In the genomic region with DNA sequence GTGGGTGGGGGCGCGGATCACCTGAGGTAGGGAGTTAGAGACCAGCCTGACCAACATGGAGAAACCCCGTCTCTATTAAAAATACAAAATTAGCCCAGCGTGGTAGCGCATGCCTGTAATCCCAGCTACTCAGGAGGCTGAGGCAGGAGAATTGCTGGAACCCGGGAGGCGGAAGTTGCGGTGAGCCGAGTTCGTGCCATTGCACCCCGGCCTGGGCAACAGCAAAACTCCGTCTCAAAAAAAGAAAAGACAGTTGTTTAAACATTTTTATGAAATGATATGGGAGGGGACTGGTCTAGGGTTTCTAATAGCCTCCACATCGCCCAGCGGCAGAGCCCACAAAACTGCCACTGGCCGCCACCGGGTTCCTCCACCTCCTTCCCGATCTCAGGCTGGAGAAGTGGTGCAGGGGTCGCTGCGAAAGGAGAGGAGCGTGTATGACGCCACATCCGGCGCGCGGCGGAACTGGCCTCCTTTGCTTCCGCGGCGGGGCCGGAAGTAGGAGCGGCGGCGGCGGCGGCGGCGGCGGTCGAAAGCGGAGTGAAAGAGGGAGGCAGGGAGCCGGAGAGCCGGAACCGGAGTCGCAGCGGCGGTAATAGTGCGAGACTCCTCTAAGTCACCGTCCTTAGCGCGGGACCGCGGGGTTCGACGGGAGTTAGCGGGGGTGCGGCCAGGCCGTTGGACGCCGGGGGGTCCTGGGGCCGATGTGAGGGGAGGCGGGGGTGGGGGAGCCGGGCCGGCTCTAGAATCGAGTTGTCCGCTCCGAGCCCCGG, we compare ENCODE assay signal across 1 cellular context.
TF ChIP-seq lines count a peak whose summit lies in the region.

PPP4C (plus strand) TSS at position 492 of the 773 bp plus-strand sequence. CDS start 384 bp downstream, outside the sequence.

TF ChIP-seq in K562, 482 proteins besides CTCF, POLR2A, EP300 and RAD21 (continued from another document and continues in another):
- TF ChIP-seq PHTF2 (CRISPR knock-in tag; IDR thresholded peaks at IDR 0.05), result no peak
- TF ChIP-seq TBL1XR1 (IDR thresholded peaks at IDR 0.05; ENCODE audit: low read length in 2 of 2), result 0 out of 4 replicates have a peak, but pooled peaks of 1 of the 2 experiments have one; percentile 17
- TF ChIP-seq, protein P1, sequence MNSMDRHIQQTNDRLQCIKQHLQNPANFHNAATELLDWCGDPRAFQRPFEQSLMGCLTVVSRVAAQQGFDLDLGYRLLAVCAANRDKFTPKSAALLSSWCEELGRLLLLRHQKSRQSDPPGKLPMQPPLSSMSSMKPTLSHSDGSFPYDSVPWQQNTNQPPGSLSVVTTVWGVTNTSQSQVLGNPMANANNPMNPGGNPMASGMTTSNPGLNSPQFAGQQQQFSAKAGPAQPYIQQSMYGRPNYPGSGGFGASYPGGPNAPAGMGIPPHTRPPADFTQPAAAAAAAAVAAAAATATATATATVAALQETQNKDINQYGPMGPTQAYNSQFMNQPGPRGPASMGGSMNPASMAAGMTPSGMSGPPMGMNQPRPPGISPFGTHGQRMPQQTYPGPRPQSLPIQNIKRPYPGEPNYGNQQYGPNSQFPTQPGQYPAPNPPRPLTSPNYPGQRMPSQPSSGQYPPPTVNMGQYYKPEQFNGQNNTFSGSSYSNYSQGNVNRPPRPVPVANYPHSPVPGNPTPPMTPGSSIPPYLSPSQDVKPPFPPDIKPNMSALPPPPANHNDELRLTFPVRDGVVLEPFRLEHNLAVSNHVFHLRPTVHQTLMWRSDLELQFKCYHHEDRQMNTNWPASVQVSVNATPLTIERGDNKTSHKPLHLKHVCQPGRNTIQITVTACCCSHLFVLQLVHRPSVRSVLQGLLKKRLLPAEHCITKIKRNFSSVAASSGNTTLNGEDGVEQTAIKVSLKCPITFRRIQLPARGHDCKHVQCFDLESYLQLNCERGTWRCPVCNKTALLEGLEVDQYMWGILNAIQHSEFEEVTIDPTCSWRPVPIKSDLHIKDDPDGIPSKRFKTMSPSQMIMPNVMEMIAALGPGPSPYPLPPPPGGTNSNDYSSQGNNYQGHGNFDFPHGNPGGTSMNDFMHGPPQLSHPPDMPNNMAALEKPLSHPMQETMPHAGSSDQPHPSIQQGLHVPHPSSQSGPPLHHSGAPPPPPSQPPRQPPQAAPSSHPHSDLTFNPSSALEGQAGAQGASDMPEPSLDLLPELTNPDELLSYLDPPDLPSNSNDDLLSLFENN (IDR thresholded peaks at IDR 0.05; ENCODE audit: low read depth in 2 of 2, low read length in 2 of 2), result peak in 1 of 2 experiments; percentile 63; a peak in 1 of 4 replicates
- TF ChIP-seq, protein P2, sequence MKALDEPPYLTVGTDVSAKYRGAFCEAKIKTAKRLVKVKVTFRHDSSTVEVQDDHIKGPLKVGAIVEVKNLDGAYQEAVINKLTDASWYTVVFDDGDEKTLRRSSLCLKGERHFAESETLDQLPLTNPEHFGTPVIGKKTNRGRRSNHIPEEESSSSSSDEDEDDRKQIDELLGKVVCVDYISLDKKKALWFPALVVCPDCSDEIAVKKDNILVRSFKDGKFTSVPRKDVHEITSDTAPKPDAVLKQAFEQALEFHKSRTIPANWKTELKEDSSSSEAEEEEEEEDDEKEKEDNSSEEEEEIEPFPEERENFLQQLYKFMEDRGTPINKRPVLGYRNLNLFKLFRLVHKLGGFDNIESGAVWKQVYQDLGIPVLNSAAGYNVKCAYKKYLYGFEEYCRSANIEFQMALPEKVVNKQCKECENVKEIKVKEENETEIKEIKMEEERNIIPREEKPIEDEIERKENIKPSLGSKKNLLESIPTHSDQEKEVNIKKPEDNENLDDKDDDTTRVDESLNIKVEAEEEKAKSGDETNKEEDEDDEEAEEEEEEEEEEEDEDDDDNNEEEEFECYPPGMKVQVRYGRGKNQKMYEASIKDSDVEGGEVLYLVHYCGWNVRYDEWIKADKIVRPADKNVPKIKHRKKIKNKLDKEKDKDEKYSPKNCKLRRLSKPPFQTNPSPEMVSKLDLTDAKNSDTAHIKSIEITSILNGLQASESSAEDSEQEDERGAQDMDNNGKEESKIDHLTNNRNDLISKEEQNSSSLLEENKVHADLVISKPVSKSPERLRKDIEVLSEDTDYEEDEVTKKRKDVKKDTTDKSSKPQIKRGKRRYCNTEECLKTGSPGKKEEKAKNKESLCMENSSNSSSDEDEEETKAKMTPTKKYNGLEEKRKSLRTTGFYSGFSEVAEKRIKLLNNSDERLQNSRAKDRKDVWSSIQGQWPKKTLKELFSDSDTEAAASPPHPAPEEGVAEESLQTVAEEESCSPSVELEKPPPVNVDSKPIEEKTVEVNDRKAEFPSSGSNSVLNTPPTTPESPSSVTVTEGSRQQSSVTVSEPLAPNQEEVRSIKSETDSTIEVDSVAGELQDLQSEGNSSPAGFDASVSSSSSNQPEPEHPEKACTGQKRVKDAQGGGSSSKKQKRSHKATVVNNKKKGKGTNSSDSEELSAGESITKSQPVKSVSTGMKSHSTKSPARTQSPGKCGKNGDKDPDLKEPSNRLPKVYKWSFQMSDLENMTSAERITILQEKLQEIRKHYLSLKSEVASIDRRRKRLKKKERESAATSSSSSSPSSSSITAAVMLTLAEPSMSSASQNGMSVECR (CRISPR knock-in tag; IDR thresholded peaks at IDR 0.05), result peak; percentile 77
- TF ChIP-seq EP400 (IDR thresholded peaks at IDR 0.05), result peak; percentile 73; the same call in 1 of the 2 replicates
- no peak for TF ChIP-seq IRF1 (CRISPR knock-in tag; IDR thresholded peaks at IDR 0.05; ENCODE audit: borderline replicate concordance)
- no peak for TF ChIP-seq CHD2 (IDR thresholded peaks at IDR 0.05; ENCODE audit: low read depth, low read length)
- TF ChIP-seq, protein P3, sequence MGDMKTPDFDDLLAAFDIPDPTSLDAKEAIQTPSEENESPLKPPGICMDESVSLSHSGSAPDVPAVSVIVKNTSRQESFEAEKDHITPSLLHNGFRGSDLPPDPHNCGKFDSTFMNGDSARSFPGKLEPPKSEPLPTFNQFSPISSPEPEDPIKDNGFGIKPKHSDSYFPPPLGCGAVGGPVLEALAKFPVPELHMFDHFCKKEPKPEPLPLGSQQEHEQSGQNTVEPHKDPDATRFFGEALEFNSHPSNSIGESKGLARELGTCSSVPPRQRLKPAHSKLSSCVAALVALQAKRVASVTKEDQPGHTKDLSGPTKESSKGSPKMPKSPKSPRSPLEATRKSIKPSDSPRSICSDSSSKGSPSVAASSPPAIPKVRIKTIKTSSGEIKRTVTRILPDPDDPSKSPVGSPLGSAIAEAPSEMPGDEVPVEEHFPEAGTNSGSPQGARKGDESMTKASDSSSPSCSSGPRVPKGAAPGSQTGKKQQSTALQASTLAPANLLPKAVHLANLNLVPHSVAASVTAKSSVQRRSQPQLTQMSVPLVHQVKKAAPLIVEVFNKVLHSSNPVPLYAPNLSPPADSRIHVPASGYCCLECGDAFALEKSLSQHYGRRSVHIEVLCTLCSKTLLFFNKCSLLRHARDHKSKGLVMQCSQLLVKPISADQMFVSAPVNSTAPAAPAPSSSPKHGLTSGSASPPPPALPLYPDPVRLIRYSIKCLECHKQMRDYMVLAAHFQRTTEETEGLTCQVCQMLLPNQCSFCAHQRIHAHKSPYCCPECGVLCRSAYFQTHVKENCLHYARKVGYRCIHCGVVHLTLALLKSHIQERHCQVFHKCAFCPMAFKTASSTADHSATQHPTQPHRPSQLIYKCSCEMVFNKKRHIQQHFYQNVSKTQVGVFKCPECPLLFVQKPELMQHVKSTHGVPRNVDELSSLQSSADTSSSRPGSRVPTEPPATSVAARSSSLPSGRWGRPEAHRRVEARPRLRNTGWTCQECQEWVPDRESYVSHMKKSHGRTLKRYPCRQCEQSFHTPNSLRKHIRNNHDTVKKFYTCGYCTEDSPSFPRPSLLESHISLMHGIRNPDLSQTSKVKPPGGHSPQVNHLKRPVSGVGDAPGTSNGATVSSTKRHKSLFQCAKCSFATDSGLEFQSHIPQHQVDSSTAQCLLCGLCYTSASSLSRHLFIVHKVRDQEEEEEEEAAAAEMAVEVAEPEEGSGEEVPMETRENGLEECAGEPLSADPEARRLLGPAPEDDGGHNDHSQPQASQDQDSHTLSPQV (IDR thresholded peaks at IDR 0.05), result peak; percentile 36; the same call in 1 of the 2 replicates
- no peak for TF ChIP-seq XRCC4 (IDR thresholded peaks at IDR 0.05; ENCODE audit: extremely low read depth, insufficient read depth, insufficient read length)
- TF ChIP-seq ATF4 (CRISPR knock-in tag; IDR thresholded peaks at IDR 0.05), result 0 out of 2 replicates have a peak, but pooled peaks have one; percentile 56
- TF ChIP-seq, protein P4, sequence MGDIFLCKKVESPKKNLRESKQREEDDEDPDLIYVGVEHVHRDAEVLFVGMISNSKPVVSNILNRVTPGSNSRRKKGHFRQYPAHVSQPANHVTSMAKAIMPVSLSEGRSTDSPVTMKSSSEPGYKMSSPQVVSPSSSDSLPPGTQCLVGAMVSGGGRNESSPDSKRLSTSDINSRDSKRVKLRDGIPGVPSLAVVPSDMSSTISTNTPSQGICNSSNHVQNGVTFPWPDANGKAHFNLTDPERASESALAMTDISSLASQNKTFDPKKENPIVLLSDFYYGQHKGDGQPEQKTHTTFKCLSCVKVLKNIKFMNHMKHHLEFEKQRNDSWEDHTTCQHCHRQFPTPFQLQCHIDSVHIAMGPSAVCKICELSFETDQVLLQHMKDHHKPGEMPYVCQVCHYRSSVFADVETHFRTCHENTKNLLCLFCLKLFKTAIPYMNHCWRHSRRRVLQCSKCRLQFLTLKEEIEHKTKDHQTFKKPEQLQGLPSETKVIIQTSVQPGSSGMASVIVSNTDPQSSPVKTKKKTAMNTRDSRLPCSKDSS (IDR thresholded peaks at IDR 0.05; ENCODE audit: low read depth, partially characterized antibody), result no peak
- TF ChIP-seq FOXA1 (IDR thresholded peaks at IDR 0.05; ENCODE audit: borderline replicate concordance), result no peak
- TF ChIP-seq ELF4 (CRISPR knock-in tag; IDR thresholded peaks at IDR 0.05), result peak; percentile 42; the same call in 1 of the 2 replicates
- TF ChIP-seq TCF3 (CRISPR knock-in tag; IDR thresholded peaks at IDR 0.05), result no peak
- no peak for TF ChIP-seq MEF2A (IDR thresholded peaks at IDR 0.05; ENCODE audit: control insufficient read depth, low read depth, low read length)
- peak; percentile 60 for TF ChIP-seq CHD1 (IDR thresholded peaks at IDR 0.05; ENCODE audit: low read length)
- peak; percentile 57; the same call in 1 of the 2 replicates for TF ChIP-seq SPI1 (IDR thresholded peaks at IDR 0.05; ENCODE audit: borderline replicate concordance, low read depth, low read length)
- TF ChIP-seq POLR2G (IDR thresholded peaks at IDR 0.05; ENCODE audit: low read depth, low read length), result peak; percentile 94
- TF ChIP-seq XRCC3 (IDR thresholded peaks at IDR 0.05), result no peak
- TF ChIP-seq SUPT5H (IDR thresholded peaks at IDR 0.05), result peak; percentile 97
- peak; percentile 66 to 71; a peak in 3 of 4 replicates for TF ChIP-seq MAZ (CRISPR knock-in tag; conservative IDR thresholded peaks at IDR 0.05 in 1 of 2, IDR thresholded peaks at IDR 0.05 in 1 of 2)
- TF ChIP-seq TAF7 (tag; IDR thresholded peaks at IDR 0.05), result peak; percentile 48; the same call in 1 of the 2 replicates
- no peak for TF ChIP-seq ZC3H11A (IDR thresholded peaks at IDR 0.05; ENCODE audit: low read depth, low read length)
- no peak for TF ChIP-seq ZNF324 (CRISPR knock-in tag; IDR thresholded peaks at IDR 0.05)
- TF ChIP-seq, protein P5, sequence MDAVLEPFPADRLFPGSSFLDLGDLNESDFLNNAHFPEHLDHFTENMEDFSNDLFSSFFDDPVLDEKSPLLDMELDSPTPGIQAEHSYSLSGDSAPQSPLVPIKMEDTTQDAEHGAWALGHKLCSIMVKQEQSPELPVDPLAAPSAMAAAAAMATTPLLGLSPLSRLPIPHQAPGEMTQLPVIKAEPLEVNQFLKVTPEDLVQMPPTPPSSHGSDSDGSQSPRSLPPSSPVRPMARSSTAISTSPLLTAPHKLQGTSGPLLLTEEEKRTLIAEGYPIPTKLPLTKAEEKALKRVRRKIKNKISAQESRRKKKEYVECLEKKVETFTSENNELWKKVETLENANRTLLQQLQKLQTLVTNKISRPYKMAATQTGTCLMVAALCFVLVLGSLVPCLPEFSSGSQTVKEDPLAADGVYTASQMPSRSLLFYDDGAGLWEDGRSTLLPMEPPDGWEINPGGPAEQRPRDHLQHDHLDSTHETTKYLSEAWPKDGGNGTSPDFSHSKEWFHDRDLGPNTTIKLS (IDR thresholded peaks at IDR 0.05; ENCODE audit: borderline replicate concordance, low read depth), result peak; percentile 70
- TF ChIP-seq ZC3H4 (CRISPR knock-in tag; IDR thresholded peaks at IDR 0.05; ENCODE audit: borderline replicate concordance), result 0 out of 2 replicates have a peak, but pooled peaks have one; percentile 90
- TF ChIP-seq CXXC5 (CRISPR knock-in tag; IDR thresholded peaks at IDR 0.05), result peak; percentile 77
- TF ChIP-seq UBTF (IDR thresholded peaks at IDR 0.05; ENCODE audit: borderline replicate concordance in 1 of 2, low read depth in 2 of 2, low read length in 2 of 2), result 0 out of 4 replicates have a peak, but pooled peaks of 1 of the 2 experiments have one; percentile 31
- TF ChIP-seq HES1 (IDR thresholded peaks at IDR 0.05; ENCODE audit: low read depth), result 0 out of 2 replicates have a peak, but pooled peaks have one; percentile 31
- TF ChIP-seq GABPB1 (CRISPR knock-in tag; IDR thresholded peaks at IDR 0.05), result peak; percentile 96
- no peak for TF ChIP-seq HEY1 (CRISPR knock-in tag; IDR thresholded peaks at IDR 0.05; ENCODE audit: borderline replicate concordance)
- TF ChIP-seq C11orf30 (IDR thresholded peaks at IDR 0.05; ENCODE audit: low read depth), result peak; percentile 90
